Comparison of ENCODE assay signal across 11 cellular contexts in the genomic region with DNA sequence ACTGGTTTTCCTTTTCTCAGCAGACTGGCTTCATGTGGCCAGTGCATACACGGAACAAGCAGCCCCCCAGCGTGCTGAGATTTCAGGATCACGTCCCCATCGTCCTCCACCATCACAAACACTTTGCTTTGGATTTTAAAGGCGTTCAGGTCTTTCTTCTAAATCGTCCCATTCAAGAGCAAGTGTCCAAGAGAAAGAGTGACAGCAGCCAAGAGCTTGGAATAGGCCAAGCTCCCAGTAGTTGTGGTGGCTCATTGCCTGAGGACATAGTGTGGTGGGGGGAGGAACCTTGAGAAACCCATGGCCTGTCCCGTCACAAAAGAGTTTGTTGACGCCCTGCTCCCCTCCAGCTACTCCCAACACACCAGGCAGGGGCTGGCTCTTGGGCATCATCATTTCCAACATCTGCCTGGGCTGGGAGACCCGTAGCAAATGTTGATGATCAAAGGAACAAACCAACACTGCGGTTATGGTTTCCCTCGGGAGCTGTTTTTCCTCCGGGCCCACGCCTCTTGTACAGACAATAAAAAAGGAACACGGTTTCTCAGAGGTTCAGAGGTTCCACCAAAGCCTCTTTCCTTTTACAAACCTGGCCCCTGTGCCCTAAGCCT. TPM values are rescaled to one million over a fixed set of nuclear protein-coding genes. Genes with fewer than 3 reads are reported as not detected.
DNase-seq lines count a peak whose midpoint lies in the region; ATAC-seq and TF ChIP-seq lines count a peak whose summit lies in the region.
"Had no signal": no experiment of that assay in that cellular context is flagged by ENCODE, and none has a peak within 500 bp of the region (broad histone marks: within the 10 kb centered on the region; RNA-seq: fewer than 3 reads in every experiment).

No MANE protein-coding gene starts in this region.

- H3K27me3 ChIP-seq in ascending aorta (no peaks in the 10 kb centered on the region), right cardiac atrium (ENCODE audit: control insufficient read depth, insufficient read depth) (no peaks in the 10 kb centered on the region), testis (no peaks in the 10 kb centered on the region)

- WGBS in right cardiac atrium = 42% methylated on average over 14 of the region's 14 CpGs
- WGBS in testis, 2 donors = 53 to 55% methylated on average over 12 to 14 of the region's 14 CpGs

- no peaks in the 10 kb centered on the region for H3K9me3 Mint-ChIP-seq in activated naive CD8-positive, alpha-beta T cell treated with anti-CD3 and anti-CD28 coated beads, Interleukin-2, amount 10 ng/mL, durations not matched to agents 7 days and 5 days
- no peaks in the 10 kb centered on the region for H3K9me3 Mint-ChIP-seq in activated naive CD8-positive, alpha-beta T cell treated with anti-CD3 and anti-CD28 coated beads, Interleukin-2, amount 50 U/mL, for 24 hours
- no peaks in the 10 kb centered on the region for H3K9me3 Mint-ChIP-seq in WTC11
- H3K9me3 Mint-ChIP-seq: activated CD4-positive, alpha-beta T cell treated with anti-CD3 and anti-CD28 coated beads, Interleukin-2, amount 10 ng/mL, durations not matched to agents 7 days and 5 days; activated naive CD4-positive, alpha-beta T cell treated with anti-CD3 and anti-CD28 coated beads, Interleukin-2, amount 50 U/mL, for 24 hours had no signal

- H3K36me3 ChIP-seq in ascending aorta = peaks cover 1 to 37% of the 10 kb centered on the region in 2 donors
- H3K36me3 ChIP-seq in testis (ENCODE audit: low read depth, missing control alignments) = no peaks in the 10 kb centered on the region

- H3K4me3 Mint-ChIP-seq in activated naive CD8-positive, alpha-beta T cell treated with anti-CD3 and anti-CD28 coated beads, Interleukin-2, amount 10 ng/mL, durations not matched to agents 7 days and 5 days = peak overlapping the region; percentile 32
- H3K4me3 Mint-ChIP-seq in activated naive CD8-positive, alpha-beta T cell treated with anti-CD3 and anti-CD28 coated beads, Interleukin-2, amount 50 U/mL, for 24 hours = no peak overlapping the region
- no peak overlapping the region for H3K4me3 Mint-ChIP-seq in WTC11
- H3K4me3 Mint-ChIP-seq: activated naive CD4-positive, alpha-beta T cell treated with anti-CD3 and anti-CD28 coated beads, Interleukin-2, amount 50 U/mL, for 24 hours had no signal

- TF ChIP-seq POLR2A in testis (IDR thresholded peaks at IDR 0.05) = no peak

- no peak for DNase-seq in activated naive CD8-positive, alpha-beta T cell treated with anti-CD3 and anti-CD28 coated beads, Interleukin-2, amount 10 ng/mL, durations not matched to agents 7 days and 5 days
- no peak for DNase-seq in activated naive CD8-positive, alpha-beta T cell treated with anti-CD3 and anti-CD28 coated beads, Interleukin-2, amount 50 U/mL, for 24 hours
- DNase-seq in ascending aorta (ENCODE audit: low spot score in 2 of 2) = peak in 1 of 2 donors; percentile 63
- DNase-seq in right cardiac atrium = peak in 1 of 3 donors; percentile 52
- no peak for DNase-seq in testis
- no peak for DNase-seq in WTC11 (ENCODE audit: low spot score)
- no peak for DNase-seq in GM20000 (ENCODE audit: low spot score)
- DNase-seq in hypothalamus (lab: John Stamatoyannopoulos, UW) = no peak

- intact Hi-C loops in ascending aorta (cut with DNase I) (loop anchor here (1.0 to 5.0 kb wide), 5 partner anchors 18 to 212 kb away; no protein-coding TSS in a partner anchor), right cardiac atrium (cut with DNase I) (no loop called here), testis (cut with DNase I; ENCODE audit: low total_unique reads) (no loop called here)

- H3K4me3 ChIP-seq in ascending aorta (no peak overlapping the region), right cardiac atrium (ENCODE audit: low read length) (no peak overlapping the region), testis (no peak overlapping the region)

- POLR2A ChIA-PET in activated naive CD8-positive, alpha-beta T cell treated with anti-CD3 and anti-CD28 coated beads, Interleukin-2, amount 10 ng/mL, durations not matched to agents 7 days and 5 days (lab: Charles Lee) = interaction anchor here (0.6 to 1.5 kb wide), 3 partner anchors 73 to 238 kb away, joined by 4 to 7 read pairs (median 4); no protein-coding TSS in a partner anchor
- POLR2A ChIA-PET in WTC11 (lab: Charles Lee) = interaction anchor here (0.6 to 2.2 kb wide), 2 partner anchors 72 to 74 kb away, joined by 3 to 5 read pairs; no protein-coding TSS in a partner anchor

- peaks cover 5% of the 10 kb centered on the region for H3K36me3 Mint-ChIP-seq in activated naive CD8-positive, alpha-beta T cell treated with anti-CD3 and anti-CD28 coated beads, Interleukin-2, amount 10 ng/mL, durations not matched to agents 7 days and 5 days
- no peaks in the 10 kb centered on the region for H3K36me3 Mint-ChIP-seq in activated naive CD8-positive, alpha-beta T cell treated with anti-CD3 and anti-CD28 coated beads, Interleukin-2, amount 50 U/mL, for 24 hours (ENCODE audit: low read depth)
- peaks cover 5% of the 10 kb centered on the region for H3K36me3 Mint-ChIP-seq in WTC11
- H3K36me3 Mint-ChIP-seq: activated naive CD4-positive, alpha-beta T cell treated with anti-CD3 and anti-CD28 coated beads, Interleukin-2, amount 50 U/mL, for 24 hours had no signal

- no peak for TF ChIP-seq CTCF in ascending aorta (IDR thresholded peaks at IDR 0.05)
- no peak for TF ChIP-seq CTCF in testis (IDR thresholded peaks at IDR 0.05)
- no peak for TF ChIP-seq CTCF in WTC11 (IDR thresholded peaks at IDR 0.05)
- TF ChIP-seq CTCF in GM20000 (IDR thresholded peaks at IDR 0.05; ENCODE audit: extremely low read depth, missing control alignments) = no peak

- peaks cover 6% of the 10 kb centered on the region for H3K4me1 Mint-ChIP-seq in activated naive CD8-positive, alpha-beta T cell treated with anti-CD3 and anti-CD28 coated beads, Interleukin-2, amount 10 ng/mL, durations not matched to agents 7 days and 5 days
- peaks cover 4% of the 10 kb centered on the region for H3K4me1 Mint-ChIP-seq in activated naive CD8-positive, alpha-beta T cell treated with anti-CD3 and anti-CD28 coated beads, Interleukin-2, amount 50 U/mL, for 24 hours
- H3K4me1 Mint-ChIP-seq in WTC11 = peaks cover 21% of the 10 kb centered on the region

- H3K27ac Mint-ChIP-seq in activated naive CD8-positive, alpha-beta T cell treated with anti-CD3 and anti-CD28 coated beads, Interleukin-2, amount 10 ng/mL, durations not matched to agents 7 days and 5 days = no peak overlapping the region
- no peak overlapping the region for H3K27ac Mint-ChIP-seq in activated naive CD8-positive, alpha-beta T cell treated with anti-CD3 and anti-CD28 coated beads, Interleukin-2, amount 50 U/mL, for 24 hours
- no peak overlapping the region for H3K27ac Mint-ChIP-seq in WTC11
- H3K27ac Mint-ChIP-seq: activated CD4-positive, alpha-beta T cell treated with anti-CD3 and anti-CD28 coated beads, Interleukin-2, amount 10 ng/mL, durations not matched to agents 7 days and 5 days; activated naive CD4-positive, alpha-beta T cell treated with anti-CD3 and anti-CD28 coated beads, Interleukin-2, amount 50 U/mL, for 24 hours had no signal

- CTCF ChIA-PET in WTC11 (lab: Charles Lee) = interaction anchor here (0.8 to 8.1 kb wide), 21 partner anchors 10 to 442 kb away, joined by 3 to 118 read pairs (median 7); partner anchors contain the start of gene BEST1

- no peak for ATAC-seq in activated naive CD8-positive, alpha-beta T cell treated with anti-CD3 and anti-CD28 coated beads, Interleukin-2, amount 10 ng/mL, durations not matched to agents 7 days and 5 days (ENCODE audit: low read depth)
- ATAC-seq in activated naive CD8-positive, alpha-beta T cell treated with anti-CD3 and anti-CD28 coated beads, Interleukin-2, amount 50 U/mL, for 24 hours = no peak
- ATAC-seq in right cardiac atrium (peak; percentile 20 to 37), WTC11 (no peak)

- no peaks in the 10 kb centered on the region for H3K27me3 Mint-ChIP-seq in activated naive CD8-positive, alpha-beta T cell treated with anti-CD3 and anti-CD28 coated beads, Interleukin-2, amount 10 ng/mL, durations not matched to agents 7 days and 5 days
- H3K27me3 Mint-ChIP-seq in activated naive CD8-positive, alpha-beta T cell treated with anti-CD3 and anti-CD28 coated beads, Interleukin-2, amount 50 U/mL, for 24 hours = peaks cover 2% of the 10 kb centered on the region
- peaks cover 9% of the 10 kb centered on the region for H3K27me3 Mint-ChIP-seq in WTC11 (ENCODE audit: low read depth)
- H3K27me3 Mint-ChIP-seq: activated naive CD4-positive, alpha-beta T cell treated with anti-CD3 and anti-CD28 coated beads, Interleukin-2, amount 50 U/mL, for 24 hours had no signal

- H3K9me3 ChIP-seq in ascending aorta (no peaks in the 10 kb centered on the region), right cardiac atrium (ENCODE audit: control insufficient read depth, low read length) (no peaks in the 10 kb centered on the region), testis (no peaks in the 10 kb centered on the region)

- H3K4me1 ChIP-seq in ascending aorta = peaks cover 0 to 13% of the 10 kb centered on the region in 2 donors
- peaks cover 6% of the 10 kb centered on the region for H3K4me1 ChIP-seq in right cardiac atrium (ENCODE audit: control insufficient read depth, insufficient read depth, low read length)
- H3K4me1 ChIP-seq in testis = peaks cover 28% of the 10 kb centered on the region

- H3K27ac ChIP-seq in ascending aorta = peak overlapping the region; percentile 70 to 74
- peak overlapping the region; percentile 39 for H3K27ac ChIP-seq in right cardiac atrium (ENCODE audit: low read length)
- peak overlapping the region; percentile 22 to 80 for H3K27ac ChIP-seq in testis
- H3K27ac ChIP-seq: HL-60 had no signal

RNA-seq across cellular contexts. Expression of gene FADS3, which starts 20.8 kb away (rescaled TPM):
- total RNA-seq in activated naive CD8-positive, alpha-beta T cell treated with anti-CD3 and anti-CD28 coated beads, Interleukin-2, amount 10 ng/mL, durations not matched to agents 7 days and 5 days = 1 to 10 TPM; 4.7 TPM
- total RNA-seq in ascending aorta (191 TPM), right cardiac atrium (10 to 100 TPM; 37.5 to 50.1 (median 42.5) TPM), testis (10 to 100 TPM; 50.6 to 88.5 TPM), WTC11 (2021) (47.4 to 50.0 TPM (median 49.3 TPM) in 3 replicates)
- polyA plus RNA-seq in right cardiac atrium (43.1 TPM), testis (ENCODE audit: insufficient read depth, low read depth, low replicate concordance) (20.5 TPM)

RNA-seq across cellular contexts. Expression of gene FADS2, which starts 42.4 kb away (rescaled TPM):
- 100 to 1,000 TPM; 245 to 280 TPM for total RNA-seq in activated naive CD8-positive, alpha-beta T cell treated with anti-CD3 and anti-CD28 coated beads, Interleukin-2, amount 10 ng/mL, durations not matched to agents 7 days and 5 days
- total RNA-seq in ascending aorta (37.6 TPM), right cardiac atrium (10 to 100 TPM; 16.4 to 38.1 (median 31.1) TPM), testis (100 to 1,000 TPM in 1 of 2 donors, 10 to 100 TPM in 1; 73.5 to 123 TPM), WTC11 (2021) (416 to 423 TPM (median 422 TPM) in 3 replicates)
- polyA plus RNA-seq in right cardiac atrium (30.6 TPM), testis (ENCODE audit: insufficient read depth, low read depth, low replicate concordance) (80.8 TPM)

RNA-seq across cellular contexts. Expression of gene RAB3IL1, which starts 46.8 kb away (rescaled TPM):
- total RNA-seq in activated naive CD8-positive, alpha-beta T cell treated with anti-CD3 and anti-CD28 coated beads, Interleukin-2, amount 10 ng/mL, durations not matched to agents 7 days and 5 days = 1 to 10 TPM in 1 of 2 experiments, under 1 TPM in 1; 0.28 to 1.6 TPM
- total RNA-seq in ascending aorta = 23.2 TPM
- 10 to 100 TPM; 12.0 to 18.9 (median 14.9) TPM for total RNA-seq in right cardiac atrium
- 9.7 TPM for polyA plus RNA-seq in right cardiac atrium
- total RNA-seq in testis = 10 to 100 TPM; 57.7 to 65.8 TPM
- polyA plus RNA-seq in testis (ENCODE audit: insufficient read depth, low read depth, low replicate concordance) = 88.2 TPM
- total RNA-seq in WTC11 (2021) = 7.2 to 11.1 TPM (median 8.9 TPM) in 3 replicates
- total RNA-seq: activated CD4-positive, alpha-beta T cell treated with anti-CD3 and anti-CD28 coated beads, Interleukin-2, amount 10 ng/mL, durations not matched to agents 7 days and 5 days had no signal

RNA-seq across cellular contexts. Expression of gene FADS1, which starts 53.7 kb away (rescaled TPM):
- total RNA-seq in activated naive CD8-positive, alpha-beta T cell treated with anti-CD3 and anti-CD28 coated beads, Interleukin-2, amount 10 ng/mL, durations not matched to agents 7 days and 5 days = 10 to 100 TPM; 53.2 to 54.7 TPM
- total RNA-seq in ascending aorta (47.1 TPM), right cardiac atrium (10 to 100 TPM; 41.3 to 45.7 (median 43.3) TPM), testis (10 to 100 TPM; 24.5 to 39.8 TPM), WTC11 (2021) (105 to 108 TPM (median 105 TPM) in 3 replicates)
- polyA plus RNA-seq in right cardiac atrium (27.6 TPM), testis (ENCODE audit: insufficient read depth, low read depth, low replicate concordance) (21.1 TPM)

Comparison
In these comparisons a context has a peak if more than half of its experiments do, and no peak if none do; other contexts are left out.
1. ATAC-seq: peak in right cardiac atrium (2 of 2); none in activated naive CD8-positive, alpha-beta T cell treated with anti-CD3 and anti-CD28 coated beads, Interleukin-2, amount 10 ng/mL, durations not matched to agents 7 days and 5 days (single experiment), activated naive CD8-positive, alpha-beta T cell treated with anti-CD3 and anti-CD28 coated beads, Interleukin-2, amount 50 U/mL, for 24 hours (single experiment) and WTC11 (single experiment).
2. Peak in every context shown above with its lines, with median percentiles within 50 percentile points of each other: H3K27ac ChIP-seq.